17 cellular contexts compared by ENCODE assay signal in genomic region chr22:38832005-38832978, GRCh38. TPM values are rescaled to one million over a fixed set of nuclear protein-coding genes. Genes with fewer than 3 reads are reported as not detected.
A peak's percentile ranks its signal among the peaks of the same experiment; 100 is the strongest.
DNase-seq lines count a peak whose midpoint lies in the region; ATAC-seq and TF ChIP-seq lines count a peak whose summit lies in the region.
"Had no signal": no experiment of that assay in that cellular context is flagged by ENCODE, and none has a peak within 500 bp of the region (broad histone marks: within the 10 kb centered on the region; RNA-seq: fewer than 3 reads in every experiment).

No MANE protein-coding gene starts in this region.

- no peak overlapping the region for H2BK12ac ChIP-seq in neuronal stem cell (ENCODE audit: low read length)

- H3K4me3 ChIP-seq in neuronal stem cell (ENCODE audit: low read length in 2 of 2) (no peak overlapping the region), uterus (no peak overlapping the region)
- no peak overlapping the region for H3K4me3 ChIP-seq in CD8-positive, alpha-beta memory T cell (ENCODE audit: low read length)
- H3K4me3 ChIP-seq: SJSA1, suprapubic skin had no signal

- peak overlapping the region; percentile 95 for H2AK5ac ChIP-seq in neuronal stem cell (ENCODE audit: low read depth, low read length)

- H2AFZ ChIP-seq in neuronal stem cell (ENCODE audit: low read length) = no peak overlapping the region

- CTCF ChIA-PET in CD8-positive, alpha-beta memory T cell (lab: Charles Lee) = interaction anchor here (0.6 to 2.3 kb wide), 2 partner anchors 11 to 1121 kb away, joined by 3 to 8 read pairs; no protein-coding TSS in a partner anchor

- H3K14ac ChIP-seq in neuronal stem cell (ENCODE audit: low read length) = no peak overlapping the region

- no peak overlapping the region for H3K4me2 ChIP-seq in neuronal stem cell (ENCODE audit: insufficient read depth, low read length, poor library complexity, severe bottlenecking)
- H3K4me2 ChIP-seq: KMS-11 had no signal

- TF ChIP-seq POLR2A in uterus (IDR thresholded peaks at IDR 0.05) = no peak

- H3K27me3 ChIP-seq in neuronal stem cell (ENCODE audit: control insufficient read depth in 3 of 3, insufficient read depth in 3 of 3, low read depth in 1 of 3, low read length in 3 of 3) = peaks cover 0 to 63% (median 2%) of the 10 kb centered on the region in 3 experiments
- no peaks in the 10 kb centered on the region for H3K27me3 ChIP-seq in uterus
- no peaks in the 10 kb centered on the region for H3K27me3 ChIP-seq in CD8-positive, alpha-beta memory T cell (ENCODE audit: insufficient read depth, low read length, poor library complexity, severe bottlenecking)
- H3K27me3 ChIP-seq: SJSA1 had no signal

- H3K27ac Mint-ChIP-seq in brain (peak overlapping the region; percentile 24 to 99 (median 91)), immature natural killer cell (peak overlapping the region in 1 of 6 donors; percentile 41)
- H3K27ac Mint-ChIP-seq in CD8-positive, alpha-beta memory T cell = no peak overlapping the region

- peaks cover 0 to 3% (median 0%) of the 10 kb centered on the region in 5 experiments for H3K9me3 Mint-ChIP-seq in brain
- no peaks in the 10 kb centered on the region for H3K9me3 Mint-ChIP-seq in immature natural killer cell
- H3K9me3 Mint-ChIP-seq in CD8-positive, alpha-beta memory T cell = no peaks in the 10 kb centered on the region

- H3K9ac ChIP-seq in neuronal stem cell (ENCODE audit: low read depth, low read length, poor library complexity) = peak overlapping the region; percentile 77
- H3K9ac ChIP-seq: KMS-11 had no signal

- POLR2A ChIA-PET in CD8-positive, alpha-beta memory T cell (lab: Charles Lee) = no interaction called here

- DNase-seq in Ammon's horn (ENCODE audit: low spot score) (peak; percentile 85), NCI-H1436 (lab: John Stamatoyannopoulos, UW) (peak; percentile 57), neuronal stem cell (ENCODE audit: low spot score) (no peak), immature natural killer cell (no peak), uterus (no peak), left colon (no peak)
- DNase-seq in CD8-positive, alpha-beta memory T cell = no peak
- DNase-seq: activated CD4-positive, CD25-positive, alpha-beta regulatory T cell treated with anti-CD3 and anti-CD28 coated beads, Interleukin-2, amount 50 U/mL, for 72 hours; NCI-H510A; PC-3; stimulated activated CD4-positive, alpha-beta T cell treated with anti-CD3 and anti-CD28 coated beads, Interleukin-4, amount 100 ng/mL, for 1 hour; T1000 had no signal

- WGBS in neuronal stem cell (ENCODE audit: extremely low coverage in 2 of 2, insufficient read length in 2 of 2, insufficient replicate concordance in 1 of 2), 2 donors = no CpG with 5 or more reads among the region's 30 CpGs

- peak overlapping the region; percentile 61 for H2BK120ac ChIP-seq in neuronal stem cell (ENCODE audit: low read depth, low read length)

- no peak for ATAC-seq in left colon
- ATAC-seq: PC-3 had no signal

- peak overlapping the region in 3 of 5 experiments; percentile 11 to 61 (median 61) for H3K4me3 Mint-ChIP-seq in brain
- no peak overlapping the region for H3K4me3 Mint-ChIP-seq in immature natural killer cell
- H3K4me3 Mint-ChIP-seq in CD8-positive, alpha-beta memory T cell = no peak overlapping the region

- no peak overlapping the region for H4K8ac ChIP-seq in neuronal stem cell (ENCODE audit: low read depth, low read length)

- H3K4me1 ChIP-seq in neuronal stem cell (ENCODE audit: control insufficient read depth in 2 of 2, insufficient read depth in 1 of 2, low read depth in 1 of 2, low read length in 2 of 2) (peaks cover 0 to 3% of the 10 kb centered on the region in 2 donors), uterus (no peaks in the 10 kb centered on the region)
- H3K4me1 ChIP-seq in CD8-positive, alpha-beta memory T cell (ENCODE audit: insufficient read depth, low read length) = no peaks in the 10 kb centered on the region
- H3K4me1 ChIP-seq: Caco-2, suprapubic skin had no signal

- no peaks in the 10 kb centered on the region for H3K36me3 Mint-ChIP-seq in brain
- H3K36me3 Mint-ChIP-seq in immature natural killer cell = no peaks in the 10 kb centered on the region
- peaks cover 0 to 2% (median 0%) of the 10 kb centered on the region in 3 donors for H3K36me3 Mint-ChIP-seq in CD8-positive, alpha-beta memory T cell

- no peak overlapping the region for H3K4ac ChIP-seq in neuronal stem cell (ENCODE audit: low read length)

- no peaks in the 10 kb centered on the region for H3K9me3 ChIP-seq in neuronal stem cell (replicated peaks in 1 of 2; ENCODE audit: control insufficient read depth in 2 of 2, insufficient read depth in 1 of 2, low read depth in 1 of 2, low read length in 2 of 2)
- H3K9me3 ChIP-seq in uterus = no peaks in the 10 kb centered on the region
- no peaks in the 10 kb centered on the region for H3K9me3 ChIP-seq in CD8-positive, alpha-beta memory T cell (ENCODE audit: low read length)
- H3K9me3 ChIP-seq: Caco-2, suprapubic skin had no signal

- H3K4me1 Mint-ChIP-seq in brain (peaks cover 36% of the 10 kb centered on the region), immature natural killer cell (no peaks in the 10 kb centered on the region)
- peaks cover 0 to 2% (median 0%) of the 10 kb centered on the region in 3 donors for H3K4me1 Mint-ChIP-seq in CD8-positive, alpha-beta memory T cell

- peak overlapping the region; percentile 66 for H2BK5ac ChIP-seq in neuronal stem cell (ENCODE audit: low read length)

- H3K79me1 ChIP-seq in neuronal stem cell (ENCODE audit: low read depth, low read length) = peaks cover 4% of the 10 kb centered on the region

- peak overlapping the region; percentile 89 for H3K18ac ChIP-seq in neuronal stem cell (ENCODE audit: low read length)

- H3K23ac ChIP-seq in neuronal stem cell (ENCODE audit: low read depth, low read length, poor library complexity) = peak overlapping the region; percentile 43

- H3K27ac ChIP-seq in neuronal stem cell (replicated peaks; ENCODE audit: low read length) (no peak overlapping the region), uterus (no peak overlapping the region)
- H3K27ac ChIP-seq in CD8-positive, alpha-beta memory T cell (ENCODE audit: low read depth, low read length) = no peak overlapping the region
- H3K27ac ChIP-seq: KMS-11, SJSA1, suprapubic skin had no signal

- peaks cover 5% of the 10 kb centered on the region for H3K27me3 Mint-ChIP-seq in brain
- peaks cover 0 to 2% (median 0%) of the 10 kb centered on the region in 3 donors for H3K27me3 Mint-ChIP-seq in immature natural killer cell (ENCODE audit: low read depth in 3 of 3)
- peaks cover 0 to 5% of the 10 kb centered on the region in 2 donors for H3K27me3 Mint-ChIP-seq in CD8-positive, alpha-beta memory T cell

- H3K36me3 ChIP-seq in neuronal stem cell (replicated peaks in 1 of 2; ENCODE audit: control insufficient read depth in 2 of 2, insufficient read depth in 2 of 2, low read length in 2 of 2) (no peaks in the 10 kb centered on the region), uterus (no peaks in the 10 kb centered on the region)
- no peaks in the 10 kb centered on the region for H3K36me3 ChIP-seq in CD8-positive, alpha-beta memory T cell (ENCODE audit: insufficient read depth, low read length)
- H3K36me3 ChIP-seq: SJSA1, suprapubic skin had no signal

- intact Hi-C loops in uterus (cut with DNase I; ENCODE audit: low total_unique reads) = no loop called here
- intact Hi-C loops in left colon (cut with DNase I, micrococcal nuclease) = no loop called here

- peak overlapping the region; percentile 45 for H2BK15ac ChIP-seq in neuronal stem cell (ENCODE audit: low read length)

- no peak for TF ChIP-seq CTCF in brain (conservative IDR thresholded peaks at IDR 0.05)
- no peak for TF ChIP-seq CTCF in uterus (IDR thresholded peaks at IDR 0.05)

- H4K91ac ChIP-seq in neuronal stem cell (ENCODE audit: low read depth, low read length, poor library complexity) = no peak overlapping the region

RNA-seq across cellular contexts. Expression of gene NPTXR, which starts 11.5 kb away (rescaled TPM):
- 120 TPM for polyA plus RNA-seq in brain (ENCODE audit: insufficient read depth, low read depth, low replicate concordance)
- polyA plus RNA-seq in neuronal stem cell (2013, experiment 1 of 2) = 3.7 TPM
- 3.7 TPM for polyA plus RNA-seq in neuronal stem cell (2013, experiment 2 of 2)
- 1 to 10 TPM in 1 of 3 donors, under 1 TPM in 2; 0.59 to 1.4 (median 0.66) TPM for polyA plus RNA-seq in immature natural killer cell
- 10 to 100 TPM in 2 of 4 donors, 1 to 10 TPM in 2; 1.8 to 24.1 (median 10.0) TPM for total RNA-seq in uterus
- total RNA-seq in CD8-positive, alpha-beta memory T cell = 1 to 10 TPM; 5.9 to 6.3 TPM
- 1.0 TPM for polyA plus RNA-seq in CD8-positive, alpha-beta memory T cell
- total RNA-seq in left colon = 1 to 10 TPM in 1 of 2 donors, under 1 TPM in 1; 0.46 to 2.5 TPM

RNA-seq across cellular contexts. Expression of gene DNAL4, which starts 38.3 kb away (rescaled TPM):
- polyA plus RNA-seq in brain (ENCODE audit: insufficient read depth, low read depth, low replicate concordance) (61.4 TPM), immature natural killer cell (10 to 100 TPM; 16.7 to 16.9 (median 16.8) TPM)
- polyA plus RNA-seq in neuronal stem cell (2013, experiment 1 of 2) = 23.4 TPM
- polyA plus RNA-seq in neuronal stem cell (2013, experiment 2 of 2) = 22.3 TPM
- total RNA-seq in uterus (10 to 100 TPM in 2 of 4 donors, 1 to 10 TPM in 2; 3.1 to 23.4 (median 8.3) TPM), left colon (10 to 100 TPM; 14.4 to 16.8 TPM)
- total RNA-seq in CD8-positive, alpha-beta memory T cell = 1 to 10 TPM; 9.1 to 9.6 TPM
- 12.3 TPM for polyA plus RNA-seq in CD8-positive, alpha-beta memory T cell

RNA-seq across cellular contexts. Expression of gene CBX6, which starts 39.7 kb away (rescaled TPM):
- polyA plus RNA-seq in brain (ENCODE audit: insufficient read depth, low read depth, low replicate concordance) (64.4 TPM), immature natural killer cell (10 to 100 TPM in 1 of 3 donors, 1 to 10 TPM in 2; 5.2 to 16.1 (median 6.3) TPM)
- 12.0 TPM for polyA plus RNA-seq in neuronal stem cell (2013, experiment 1 of 2)
- polyA plus RNA-seq in neuronal stem cell (2013, experiment 2 of 2) = 12.4 TPM
- total RNA-seq in uterus (100 to 1,000 TPM in 1 of 4 donors, 10 to 100 TPM in 3; 11.0 to 145 (median 56.4) TPM), left colon (10 to 100 TPM in 1 of 2 donors, 1 to 10 TPM in 1; 6.8 to 28.4 TPM)
- 100 to 1,000 TPM; 159 to 171 TPM for total RNA-seq in CD8-positive, alpha-beta memory T cell
- polyA plus RNA-seq in CD8-positive, alpha-beta memory T cell = 10.8 TPM

Comparison
In these comparisons a context has a peak if more than half of its experiments do, and no peak if none do; other contexts are left out.
1. DNase-seq: peak in Ammon's horn (single experiment) and NCI-H1436 (single experiment); none in neuronal stem cell (single experiment), immature natural killer cell (0 of 3), uterus (0 of 2), CD8-positive, alpha-beta memory T cell (0 of 5) and left colon (0 of 2).
2. H3K27ac Mint-ChIP-seq: peak in brain (5 of 5); none in CD8-positive, alpha-beta memory T cell (0 of 8).
3. H3K4me3 Mint-ChIP-seq: peak in brain (3 of 5); none in immature natural killer cell (0 of 5) and CD8-positive, alpha-beta memory T cell (0 of 7).